ENCODE assay signal across 23 cellular contexts in genomic region chr1:156832434-156832833, GRCh38. TPM values are rescaled to one million over a fixed set of nuclear protein-coding genes. Genes with fewer than 3 reads are reported as not detected.
"Had no signal": no experiment of that assay in that cellular context is flagged by ENCODE, and none has a peak within 500 bp of the region (broad histone marks: within the 10 kb centered on the region; RNA-seq: fewer than 3 reads in every experiment).

No MANE protein-coding gene starts in this region.

- H3K36me3 Mint-ChIP-seq: activated naive CD8-positive, alpha-beta T cell; immature natural killer cell; naive thymus-derived CD8-positive, alpha-beta T cell; stimulated activated memory B cell treated with anti-CD40 and anti-IgM and Interleukin-4, amounts not matched to agents 10 μg/mL and 1 μg/mL and 100 μg/mL, for 72 hours; T-cell; type B pancreatic cell had no signal

- H3K36me3 ChIP-seq: cardiac muscle cell, gastrocnemius medialis, pancreas, sigmoid colon had no signal

- ATAC-seq: activated T-cell treated with anti-CD3 and anti-CD28 coated beads, Interleukin-2, amount 50 U/mL, for 72 hours; gastrocnemius medialis; naive thymus-derived CD8-positive, alpha-beta T cell; pancreas; stimulated activated memory B cell treated with anti-CD40 and anti-IgM and Interleukin-4, amounts not matched to agents 10 μg/mL and 1 μg/mL and 100 μg/mL, for 72 hours had no signal

- H3K4me3 ChIP-seq: cardiac muscle cell, gastrocnemius medialis, pancreas, sigmoid colon, testis had no signal

- H3K9me3 ChIP-seq: gastrocnemius medialis, pancreas, sigmoid colon, testis had no signal

- H3K27me3 ChIP-seq: pancreas, testis had no signal

- H3K4me3 Mint-ChIP-seq: activated naive CD8-positive, alpha-beta T cell; activated T-cell treated with anti-CD3 and anti-CD28 coated beads, Interleukin-2, amount 50 U/mL, for 72 hours; dendritic cell treated with granulocyte-macrophage colony-stimulating factor and Interleukin-4, amounts not matched to agents 40 ng/mL and 50 ng/mL, for 4 days; immature natural killer cell; naive thymus-derived CD8-positive, alpha-beta T cell; stimulated activated memory B cell treated with anti-CD40 and anti-IgM and Interleukin-4, amounts not matched to agents 10 μg/mL and 1 μg/mL and 100 μg/mL, for 72 hours; T-cell; type B pancreatic cell had no signal

- H3K27ac ChIP-seq: cardiac muscle cell, gastrocnemius medialis, pancreas, sigmoid colon, testis had no signal

- H3K9me3 Mint-ChIP-seq: activated T-cell treated with anti-CD3 and anti-CD28 coated beads, Interleukin-2, amount 50 U/mL, for 72 hours; dendritic cell treated with granulocyte-macrophage colony-stimulating factor and Interleukin-4, amounts not matched to agents 40 ng/mL and 50 ng/mL, for 4 days; immature natural killer cell; naive thymus-derived CD8-positive, alpha-beta T cell; stimulated activated memory B cell treated with anti-CD40 and anti-IgM and Interleukin-4, amounts not matched to agents 10 μg/mL and 1 μg/mL and 100 μg/mL, for 72 hours; T-cell; type B pancreatic cell had no signal

- DNase-seq: activated CD4-positive, alpha-beta T cell treated with anti-CD3 and anti-CD28 coated beads, Interleukin-2, amount 50 U/mL, for 4 hours; activated CD4-positive, CD25-positive, alpha-beta regulatory T cell treated with anti-CD3 and anti-CD28 coated beads, Interleukin-2, amount 50 U/mL, for 72 hours; activated T-cell treated with anti-CD3 and anti-CD28 coated beads, Interleukin-2, amount 50 U/mL, for 72 hours; effector memory CD4-positive, alpha-beta T cell; gastrocnemius medialis; head of caudate nucleus; immature natural killer cell; mesenchymal stem cell; pancreas; sigmoid colon; stimulated activated CD4-positive, alpha-beta T cell treated with anti-CD3 and anti-CD28 coated beads, Interleukin-4, amount 100 ng/mL, for 4 hours; T-cell; testis had no signal

- H3K4me1 ChIP-seq: gastrocnemius medialis, pancreas, sigmoid colon, testis had no signal

- H3K27ac Mint-ChIP-seq: activated naive CD8-positive, alpha-beta T cell; activated T-cell treated with anti-CD3 and anti-CD28 coated beads, Interleukin-2, amount 50 U/mL, for 72 hours; dendritic cell treated with granulocyte-macrophage colony-stimulating factor and Interleukin-4, amounts not matched to agents 40 ng/mL and 50 ng/mL, for 4 days; stimulated activated memory B cell treated with anti-CD40 and anti-IgM and Interleukin-4, amounts not matched to agents 10 μg/mL and 1 μg/mL and 100 μg/mL, for 72 hours; T-cell; type B pancreatic cell had no signal

- H3K4me1 Mint-ChIP-seq: immature natural killer cell had no signal

RNA-seq across cellular contexts. Expression of gene SH2D2A, which starts 15.8 kb away (rescaled TPM):
- total RNA-seq: chondrocyte, fibroblast of lung had no signal
- polyA plus RNA-seq: fibroblast of lung had no signal

RNA-seq across cellular contexts. Expression of gene INSRR, which starts 26.5 kb away (rescaled TPM):
- total RNA-seq: activated CD8-positive, alpha-beta memory T cell treated with anti-CD3 and anti-CD28 coated beads for 36 hours; chondrocyte; fibroblast of lung; gastrocnemius medialis; lower leg skin; naive thymus-derived CD8-positive, alpha-beta T cell; sigmoid colon had no signal
- polyA plus RNA-seq: fibroblast of lung; immature natural killer cell; naive thymus-derived CD8-positive, alpha-beta T cell had no signal

RNA-seq across cellular contexts. Expression of gene NTRK1, which starts 28.2 kb away (rescaled TPM):
- total RNA-seq: chondrocyte; fibroblast of lung; naive thymus-derived CD8-positive, alpha-beta T cell had no signal
- polyA plus RNA-seq: fibroblast of lung had no signal
